1 cellular context compared by ENCODE assay signal in the genomic region with DNA sequence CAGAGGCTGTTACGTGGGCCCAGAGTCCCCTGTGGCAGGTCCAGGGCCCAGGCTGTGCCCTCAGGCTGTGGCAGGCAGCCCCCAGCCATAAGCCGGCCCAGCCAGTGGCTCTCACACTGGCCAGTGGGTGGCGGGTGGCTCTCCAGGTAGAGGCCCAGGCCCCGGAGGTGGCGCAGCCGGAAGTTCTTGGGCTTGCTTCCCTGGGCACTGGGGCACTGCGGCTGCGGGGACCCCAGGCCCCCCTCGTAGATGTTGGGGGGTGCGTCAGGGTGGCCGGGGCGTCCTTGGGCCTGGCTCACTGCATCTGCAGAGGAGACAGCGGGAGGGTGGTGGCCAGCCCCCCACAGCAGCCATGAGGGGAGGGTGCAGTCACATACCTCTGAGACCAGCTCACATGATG.
TF ChIP-seq lines count a peak whose summit lies in the region.

No MANE protein-coding gene starts in this region.

TF ChIP-seq in WTC11, 78 proteins besides CTCF, POLR2A, EP300 and RAD21 (continued from another document):
- TF ChIP-seq, protein P1, sequence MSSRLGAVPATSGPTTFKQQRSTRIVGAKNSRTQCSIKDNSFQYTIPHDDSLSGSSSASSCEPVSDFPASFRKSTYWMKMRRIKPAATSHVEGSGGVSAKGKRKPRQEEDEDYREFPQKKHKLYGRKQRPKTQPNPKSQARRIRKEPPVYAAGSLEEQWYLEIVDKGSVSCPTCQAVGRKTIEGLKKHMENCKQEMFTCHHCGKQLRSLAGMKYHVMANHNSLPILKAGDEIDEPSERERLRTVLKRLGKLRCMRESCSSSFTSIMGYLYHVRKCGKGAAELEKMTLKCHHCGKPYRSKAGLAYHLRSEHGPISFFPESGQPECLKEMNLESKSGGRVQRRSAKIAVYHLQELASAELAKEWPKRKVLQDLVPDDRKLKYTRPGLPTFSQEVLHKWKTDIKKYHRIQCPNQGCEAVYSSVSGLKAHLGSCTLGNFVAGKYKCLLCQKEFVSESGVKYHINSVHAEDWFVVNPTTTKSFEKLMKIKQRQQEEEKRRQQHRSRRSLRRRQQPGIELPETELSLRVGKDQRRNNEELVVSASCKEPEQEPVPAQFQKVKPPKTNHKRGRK (CRISPR knock-in tag; IDR thresholded peaks at IDR 0.05; ENCODE audit: borderline replicate concordance) = no peak
- TF ChIP-seq FOXK1 (CRISPR knock-in tag; IDR thresholded peaks at IDR 0.05) (no peak), E2F5 (CRISPR knock-in tag; IDR thresholded peaks at IDR 0.05) (no peak), NFE2L1 (CRISPR knock-in tag; IDR thresholded peaks at IDR 0.05) (no peak)
